ENCODE assay signal across 18 cellular contexts in the genomic region with DNA sequence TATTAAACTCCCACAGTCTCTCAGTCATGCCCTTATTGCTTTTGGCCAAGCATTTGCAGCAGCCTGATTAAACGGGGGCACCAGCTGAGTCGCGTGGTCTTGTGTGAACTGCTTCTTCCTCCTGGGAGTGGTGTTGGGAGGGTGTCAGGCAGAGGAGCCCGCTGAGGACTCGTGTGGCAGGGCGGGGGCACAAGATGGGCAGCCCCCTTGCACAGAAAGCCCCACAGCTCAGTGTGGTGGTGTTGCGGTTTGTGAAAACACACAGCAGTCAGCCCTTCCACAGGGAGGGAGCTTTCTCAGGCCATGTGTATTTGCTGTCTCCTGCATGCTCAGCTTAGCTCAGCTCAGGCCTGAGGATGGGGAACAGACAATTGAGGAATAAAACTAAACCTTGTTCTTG. TPM values are rescaled to one million over a fixed set of nuclear protein-coding genes. Genes with fewer than 3 reads are reported as not detected.
A peak's percentile ranks its signal among the peaks of the same experiment; 100 is the strongest.
DNase-seq lines count a peak whose midpoint lies in the region; ATAC-seq and TF ChIP-seq lines count a peak whose summit lies in the region.
"Had no signal": no experiment of that assay in that cellular context is flagged by ENCODE, and none has a peak within 500 bp of the region (broad histone marks: within the 10 kb centered on the region; RNA-seq: fewer than 3 reads in every experiment).

No MANE protein-coding gene starts in this region.

- no peaks in the 10 kb centered on the region for H3K9me3 Mint-ChIP-seq in CD8-positive, alpha-beta T cell
- no peaks in the 10 kb centered on the region for H3K9me3 Mint-ChIP-seq in GM23338
- H3K9me3 Mint-ChIP-seq in activated CD8-positive, alpha-beta T cell treated with anti-CD3 and anti-CD28 coated beads, Interleukin-2, amount 10 ng/mL, durations not matched to agents 7 days and 5 days (ENCODE audit: insufficient read depth) = no peaks in the 10 kb centered on the region
- no peaks in the 10 kb centered on the region for H3K9me3 Mint-ChIP-seq in natural killer cell
- no peaks in the 10 kb centered on the region for H3K9me3 Mint-ChIP-seq in HFFc6

- H3K27ac ChIP-seq in CD8-positive, alpha-beta T cell (ENCODE audit: low read depth, low read length) = no peak overlapping the region
- H3K27ac ChIP-seq in GM23338 (ENCODE audit: low read depth) (0 out of 2 replicates have a peak overlapping the region, but pooled peaks have one; percentile 26), ascending aorta (no peak overlapping the region)
- H3K27ac ChIP-seq: Peyer's patch had no signal

- H3K9me2 ChIP-seq in GM23338 (ENCODE audit: insufficient read depth) = no peaks in the 10 kb centered on the region

- no peak for ATAC-seq in CD8-positive, alpha-beta T cell
- ATAC-seq in GM23338 = no peak
- ATAC-seq in activated CD8-positive, alpha-beta T cell treated with anti-CD3 and anti-CD28 coated beads, Interleukin-2, amount 10 ng/mL, durations not matched to agents 7 days and 5 days = no peak
- ATAC-seq in natural killer cell = peak; percentile 28 to 38 (median 29)
- ATAC-seq in HG02885 (IDR thresholded peaks at IDR 0.05; ENCODE audit: poor library complexity, unreplicated experiment) = no peak
- ATAC-seq: HepG2 had no signal

- no peak overlapping the region for H3K4me2 ChIP-seq in GM23338

- H3K4me3 ChIP-seq in CD8-positive, alpha-beta T cell (ENCODE audit: low read depth, low read length) = no peak overlapping the region
- no peak overlapping the region for H3K4me3 ChIP-seq in GM23338
- H3K4me3 ChIP-seq in ascending aorta = no peak overlapping the region
- H3K4me3 ChIP-seq: Peyer's patch had no signal

- no peaks in the 10 kb centered on the region for H3K36me3 ChIP-seq in CD8-positive, alpha-beta T cell (ENCODE audit: insufficient read depth, low read length)
- no peaks in the 10 kb centered on the region for H3K36me3 ChIP-seq in GM23338 (ENCODE audit: insufficient read depth)
- peaks cover 0 to 6% of the 10 kb centered on the region in 2 donors for H3K36me3 ChIP-seq in ascending aorta
- H3K36me3 ChIP-seq: BE2C, Peyer's patch had no signal

- peaks cover 21% of the 10 kb centered on the region for H3K4me1 ChIP-seq in CD8-positive, alpha-beta T cell (ENCODE audit: insufficient read depth, low read length)
- peaks cover 7% of the 10 kb centered on the region for H3K4me1 ChIP-seq in GM23338 (ENCODE audit: insufficient read depth)
- H3K4me1 ChIP-seq in ascending aorta = peaks cover 3 to 7% of the 10 kb centered on the region in 2 donors

- peaks cover 18% of the 10 kb centered on the region for H3K36me3 Mint-ChIP-seq in CD8-positive, alpha-beta T cell
- H3K36me3 Mint-ChIP-seq in GM23338 (ENCODE audit: low read depth) = no peaks in the 10 kb centered on the region
- H3K36me3 Mint-ChIP-seq in activated CD8-positive, alpha-beta T cell treated with anti-CD3 and anti-CD28 coated beads, Interleukin-2, amount 10 ng/mL, durations not matched to agents 7 days and 5 days (ENCODE audit: low read depth) = peaks cover 17% of the 10 kb centered on the region
- H3K36me3 Mint-ChIP-seq in natural killer cell = no peaks in the 10 kb centered on the region
- H3K36me3 Mint-ChIP-seq in HFFc6 (ENCODE audit: low read depth) = no peaks in the 10 kb centered on the region; the same call in 1 of the 2 replicates

- H4K20me1 ChIP-seq in GM23338 (replicated peaks; ENCODE audit: insufficient read depth) = peaks cover 21% of the 10 kb centered on the region

- H3K4me3 Mint-ChIP-seq in CD8-positive, alpha-beta T cell = peak overlapping the region; percentile 15
- H3K4me3 Mint-ChIP-seq in GM23338 = no peak overlapping the region
- H3K4me3 Mint-ChIP-seq in activated CD8-positive, alpha-beta T cell treated with anti-CD3 and anti-CD28 coated beads, Interleukin-2, amount 10 ng/mL, durations not matched to agents 7 days and 5 days = no peak overlapping the region
- H3K4me3 Mint-ChIP-seq in natural killer cell = peak overlapping the region; percentile 45
- no peak overlapping the region for H3K4me3 Mint-ChIP-seq in HFFc6

- H3K79me2 ChIP-seq in GM23338 (replicated peaks; ENCODE audit: insufficient read depth) = peaks cover 69% of the 10 kb centered on the region

- peaks cover 50% of the 10 kb centered on the region for H3K4me1 Mint-ChIP-seq in CD8-positive, alpha-beta T cell (ENCODE audit: low read depth)
- peaks cover 13% of the 10 kb centered on the region for H3K4me1 Mint-ChIP-seq in GM23338
- peaks cover 59% of the 10 kb centered on the region for H3K4me1 Mint-ChIP-seq in activated CD8-positive, alpha-beta T cell treated with anti-CD3 and anti-CD28 coated beads, Interleukin-2, amount 10 ng/mL, durations not matched to agents 7 days and 5 days (ENCODE audit: low read depth)
- H3K4me1 Mint-ChIP-seq in natural killer cell = peaks cover 36 to 44% of the 10 kb centered on the region in 2 donors
- peaks cover 25% of the 10 kb centered on the region for H3K4me1 Mint-ChIP-seq in HFFc6 (ENCODE audit: low read depth)

- no peak overlapping the region for H2AFZ ChIP-seq in GM23338

- POLR2A ChIA-PET in CD8-positive, alpha-beta T cell (lab: Charles Lee) = interaction anchor here (1.3 kb wide), 1 partner anchor 12 kb away, joined by 3 read pairs; no protein-coding TSS in a partner anchor
- POLR2A ChIA-PET in activated CD8-positive, alpha-beta T cell treated with anti-CD3 and anti-CD28 coated beads, Interleukin-2, amount 10 ng/mL, durations not matched to agents 7 days and 5 days (lab: Charles Lee) = no interaction called here

- peaks cover 4% of the 10 kb centered on the region; the same call in 1 of the 2 replicates for H3F3A ChIP-seq in GM23338 (replicated peaks; ENCODE audit: low read depth)

- intact Hi-C loops in CD8-positive, alpha-beta T cell (cut with DNase I, micrococcal nuclease) = loop anchor here (5.0 to 10.0 kb wide), 2 partner anchors 195 to 282 kb away; partner anchors contain the start of gene KIF1B (in 1 of the 2)
- intact Hi-C loops in natural killer cell (cut with micrococcal nuclease) = no loop called here
- intact Hi-C loops in ascending aorta (cut with DNase I) = loop anchor here (10.0 kb wide), 1 partner anchor 122 kb away; no protein-coding TSS in a partner anchor

- H3K27me3 Mint-ChIP-seq in CD8-positive, alpha-beta T cell (ENCODE audit: low read depth) = no peaks in the 10 kb centered on the region
- H3K27me3 Mint-ChIP-seq in GM23338 (ENCODE audit: insufficient read depth, low read depth, poor library complexity) = peaks cover 2% of the 10 kb centered on the region
- H3K27me3 Mint-ChIP-seq in activated CD8-positive, alpha-beta T cell treated with anti-CD3 and anti-CD28 coated beads, Interleukin-2, amount 10 ng/mL, durations not matched to agents 7 days and 5 days (ENCODE audit: low read depth) = no peaks in the 10 kb centered on the region
- H3K27me3 Mint-ChIP-seq in natural killer cell (ENCODE audit: low read depth in 2 of 2) = no peaks in the 10 kb centered on the region
- H3K27me3 Mint-ChIP-seq in HFFc6 (ENCODE audit: insufficient read depth) = peaks cover 2% of the 10 kb centered on the region; the same call in 1 of the 2 replicates

- no peaks in the 10 kb centered on the region for H3K9me3 ChIP-seq in CD8-positive, alpha-beta T cell (ENCODE audit: low read length)
- no peaks in the 10 kb centered on the region for H3K9me3 ChIP-seq in ascending aorta
- H3K9me3 ChIP-seq: BE2C, Peyer's patch had no signal

- TF ChIP-seq CTCF in CD8-positive, alpha-beta T cell (IDR thresholded peaks at IDR 0.05) = no peak
- TF ChIP-seq CTCF in GM23338 (conservative IDR thresholded peaks at IDR 0.05; ENCODE audit: low read depth in 2 of 2) (no peak), natural killer cell (IDR thresholded peaks at IDR 0.05) (no peak), ascending aorta (IDR thresholded peaks at IDR 0.05) (no peak), HFFc6 (IDR thresholded peaks at IDR 0.05) (no peak)

- DNase-seq in CD8-positive, alpha-beta T cell = peak in 2 of 7 experiments; percentile 30 to 34
- no peak for DNase-seq in GM23338 (ENCODE audit: low spot score)
- DNase-seq in activated CD8-positive, alpha-beta T cell treated with anti-CD3 and anti-CD28 coated beads, Interleukin-2, amount 10 ng/mL, durations not matched to agents 7 days and 5 days = no peak
- DNase-seq in natural killer cell = no peak
- no peak for DNase-seq in ascending aorta (ENCODE audit: low spot score in 2 of 2)
- no peak for DNase-seq in HFFc6
- DNase-seq: BE2C, EL, Kasumi-1, MV-4-11, NCI-H1417 treated with DMSO at 0.1 percent for 48 hours, NCI-H2029, NCI-H2171 treated with DMSO at 0.1 percent for 48 hours, NCI-H510A, Peyer's patch, SIG-M5 had no signal

- peak overlapping the region; percentile 55 for H3K27ac Mint-ChIP-seq in CD8-positive, alpha-beta T cell
- H3K27ac Mint-ChIP-seq in GM23338 = no peak overlapping the region
- H3K27ac Mint-ChIP-seq in activated CD8-positive, alpha-beta T cell treated with anti-CD3 and anti-CD28 coated beads, Interleukin-2, amount 10 ng/mL, durations not matched to agents 7 days and 5 days = peak overlapping the region; percentile 57
- peak overlapping the region; percentile 92 to 96 for H3K27ac Mint-ChIP-seq in natural killer cell
- H3K27ac Mint-ChIP-seq in HFFc6 = no peak overlapping the region

- H3K27me3 ChIP-seq in CD8-positive, alpha-beta T cell (ENCODE audit: insufficient read depth, low read length) = no peaks in the 10 kb centered on the region
- no peaks in the 10 kb centered on the region for H3K27me3 ChIP-seq in GM23338 (ENCODE audit: insufficient read depth)
- no peaks in the 10 kb centered on the region for H3K27me3 ChIP-seq in ascending aorta
- H3K27me3 ChIP-seq: BE2C, Peyer's patch had no signal

- CTCF ChIA-PET in CD8-positive, alpha-beta T cell (lab: Charles Lee) = interaction anchor here (1.7 to 6.9 kb wide), 3 partner anchors 9 to 445 kb away, joined by 5 to 135 read pairs (median 26); no protein-coding TSS in a partner anchor
- CTCF ChIA-PET in activated CD8-positive, alpha-beta T cell treated with anti-CD3 and anti-CD28 coated beads, Interleukin-2, amount 10 ng/mL, durations not matched to agents 7 days and 5 days (lab: Charles Lee) = interaction anchor here (1.3 to 9.2 kb wide), 4 partner anchors 13 to 369 kb away, joined by 4 to 228 read pairs (median 68); partner anchors contain the start of gene CENPS

RNA-seq across cellular contexts. Expression of gene PEX14, which starts 22.4 kb away (rescaled TPM):
- total RNA-seq in CD8-positive, alpha-beta T cell = 10 to 100 TPM; 13.5 to 14.2 TPM
- 14.0 and 19.6 TPM in 2 replicates for total RNA-seq in GM23338 (2014; rRNA removed; shearing (Covaris generic))
- 16.4 and 17.6 TPM in 2 replicates for polyA plus RNA-seq in GM23338 (2016; fragmentation: Nextera tagmentation; extraction: Ambion mirVana)
- 10 to 100 TPM; 17.7 to 19.1 TPM for total RNA-seq in activated CD8-positive, alpha-beta T cell treated with anti-CD3 and anti-CD28 coated beads, Interleukin-2, amount 10 ng/mL, durations not matched to agents 7 days and 5 days
- total RNA-seq in natural killer cell (10 to 100 TPM; 21.4 to 27.3 (median 24.1) TPM), ascending aorta (10.6 TPM)
- 10 to 100 TPM; 23.1 to 28.4 (median 26.0) TPM for total RNA-seq in HFFc6 (2021; fragmentation: NEBNext Ultra II Directional; extraction: Animal tissue kit (Norgen Biotek cat#: 25700))

RNA-seq across cellular contexts. Expression of gene DFFA, which starts 24.8 kb away (rescaled TPM):
- total RNA-seq in CD8-positive, alpha-beta T cell = 10 to 100 TPM in 1 of 2 experiments, 1 to 10 TPM in 1; 10.0 to 10.4 TPM
- total RNA-seq in GM23338 (2014; rRNA removed; shearing (Covaris generic)) = 77.4 and 82.0 TPM in 2 replicates
- polyA plus RNA-seq in GM23338 (2016; fragmentation: Nextera tagmentation; extraction: Ambion mirVana) = 61.4 and 65.2 TPM in 2 replicates
- 10 to 100 TPM; 38.7 to 39.5 TPM for total RNA-seq in activated CD8-positive, alpha-beta T cell treated with anti-CD3 and anti-CD28 coated beads, Interleukin-2, amount 10 ng/mL, durations not matched to agents 7 days and 5 days
- total RNA-seq in natural killer cell (10 to 100 TPM; 17.5 to 21.8 (median 21.5) TPM), ascending aorta (11.8 TPM)
- total RNA-seq in HFFc6 (2021; fragmentation: NEBNext Ultra II Directional; extraction: Animal tissue kit (Norgen Biotek cat#: 25700)) = 10 to 100 TPM; 44.1 to 58.6 (median 48.4) TPM

RNA-seq across cellular contexts. Expression of gene CORT, which starts 47.3 kb away (rescaled TPM):
- under 1 TPM in 1 of 2 experiments, not detected in 1; 0.38 TPM for total RNA-seq in CD8-positive, alpha-beta T cell
- 0.16 TPM in 1 of 2 replicates, not detected in the other for total RNA-seq in GM23338 (2014; rRNA removed; shearing (Covaris generic))
- 0.99 and 1.4 TPM in 2 replicates for polyA plus RNA-seq in GM23338 (2016; fragmentation: Nextera tagmentation; extraction: Ambion mirVana)
- total RNA-seq in activated CD8-positive, alpha-beta T cell treated with anti-CD3 and anti-CD28 coated beads, Interleukin-2, amount 10 ng/mL, durations not matched to agents 7 days and 5 days = under 1 TPM in 1 of 2 experiments, not detected in 1; 0.95 TPM
- total RNA-seq in natural killer cell (not detected), ascending aorta (not detected)
- under 1 TPM in 2 of 6 experiments, not detected in 4; 0.43 TPM for total RNA-seq in HFFc6 (2021; fragmentation: NEBNext Ultra II Directional; extraction: Animal tissue kit (Norgen Biotek cat#: 25700))

Comparison
In these comparisons a context has a peak if more than half of its experiments do, and no peak if none do; other contexts are left out.
1. ATAC-seq: peak in natural killer cell (3 of 3); none in CD8-positive, alpha-beta T cell (single experiment), GM23338 (single experiment), activated CD8-positive, alpha-beta T cell treated with anti-CD3 and anti-CD28 coated beads, Interleukin-2, amount 10 ng/mL, durations not matched to agents 7 days and 5 days (single experiment) and HG02885 (single experiment).
2. H3K27ac Mint-ChIP-seq: peak in CD8-positive, alpha-beta T cell (single experiment), activated CD8-positive, alpha-beta T cell treated with anti-CD3 and anti-CD28 coated beads, Interleukin-2, amount 10 ng/mL, durations not matched to agents 7 days and 5 days (single experiment) and natural killer cell (2 of 2); none in GM23338 (single experiment) and HFFc6 (single experiment).
3. H3K4me3 Mint-ChIP-seq: peak in CD8-positive, alpha-beta T cell (single experiment) and natural killer cell (single experiment); none in GM23338 (single experiment), activated CD8-positive, alpha-beta T cell treated with anti-CD3 and anti-CD28 coated beads, Interleukin-2, amount 10 ng/mL, durations not matched to agents 7 days and 5 days (single experiment) and HFFc6 (single experiment).